In the genomic region with DNA sequence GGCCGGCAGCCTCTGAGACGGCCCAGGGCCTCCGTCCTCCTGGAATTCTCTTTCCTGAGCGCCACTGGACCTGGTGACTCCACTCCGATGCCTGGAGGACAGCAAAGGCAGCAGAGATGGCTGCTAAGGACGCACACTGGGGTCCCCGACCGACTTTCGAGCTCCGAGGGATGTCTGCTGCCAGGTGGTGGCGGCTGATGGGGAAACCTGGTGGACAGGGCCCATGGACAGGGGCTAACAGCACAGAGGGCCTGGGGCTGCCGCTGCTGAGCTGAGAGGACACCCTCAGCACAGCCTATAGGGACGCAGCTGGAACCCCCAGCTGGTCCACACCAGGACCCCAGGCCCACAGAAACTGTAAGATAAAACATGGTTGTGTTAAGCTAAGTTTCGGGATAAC, we compare ENCODE assay signal across 14 cellular contexts.
A peak's percentile ranks its signal among the peaks of the same experiment; 100 is the strongest.
DNase-seq lines count a peak whose midpoint lies in the region; ATAC-seq and TF ChIP-seq lines count a peak whose summit lies in the region.
"Had no signal": no experiment of that assay in that cellular context is flagged by ENCODE, and none has a peak within 500 bp of the region (broad histone marks: within the 10 kb centered on the region; RNA-seq: fewer than 3 reads in every experiment).

No MANE protein-coding gene starts in this region.

- H3K9me2 ChIP-seq in SK-N-SH: no peaks in the 10 kb centered on the region

- no peak overlapping the region for H3K4me3 Mint-ChIP-seq in activated naive CD4-positive, alpha-beta T cell treated with anti-CD3 and anti-CD28 coated beads, Interleukin-2, amount 10 ng/mL, durations not matched to agents 7 days and 5 days
- no peak overlapping the region for H3K4me3 Mint-ChIP-seq in stimulated activated naive CD8-positive, alpha-beta T cell treated with anti-CD3 and anti-CD28 coated beads, Interleukin-15, amount 100 ng/mL, for 72 hours

- H3K27ac ChIP-seq in SK-N-SH (ENCODE audit: low read depth in 2 of 2, low read length in 1 of 2): no peak overlapping the region
- H3K27ac ChIP-seq in testis: no peak overlapping the region
- no peak overlapping the region for H3K27ac ChIP-seq in substantia nigra (ENCODE audit: low read depth, low read length, poor library complexity, severe bottlenecking)
- no peak overlapping the region for H3K27ac ChIP-seq in caudate nucleus (ENCODE audit: low read depth, low read length)
- H3K27ac ChIP-seq: HL-60 had no signal

- no peaks in the 10 kb centered on the region for H3K9me3 Mint-ChIP-seq in activated naive CD4-positive, alpha-beta T cell treated with anti-CD3 and anti-CD28 coated beads, Interleukin-2, amount 10 ng/mL, durations not matched to agents 7 days and 5 days
- H3K9me3 Mint-ChIP-seq in stimulated activated naive CD8-positive, alpha-beta T cell treated with anti-CD3 and anti-CD28 coated beads, Interleukin-15, amount 100 ng/mL, for 72 hours: no peaks in the 10 kb centered on the region

- DNase-seq in activated naive CD4-positive, alpha-beta T cell treated with anti-CD3 and anti-CD28 coated beads, Interleukin-2, amount 10 ng/mL, durations not matched to agents 7 days and 5 days: peak; percentile 11
- DNase-seq in activated naive CD4-positive, alpha-beta T cell treated with Interleukin-2 at 50 U/mL for 16 hours: no peak
- peak; percentile 71 for DNase-seq in SK-N-SH
- DNase-seq in mesenteric fat pad (ENCODE audit: low spot score): peak; percentile 86
- peak; percentile 9 for DNase-seq in testis
- DNase-seq in substantia nigra (lab: John Stamatoyannopoulos, UW): no peak
- DNase-seq in caudate nucleus (lab: John Stamatoyannopoulos, UW): no peak
- DNase-seq in stimulated activated naive CD8-positive, alpha-beta T cell treated with anti-CD3 and anti-CD28 coated beads, Interleukin-15, amount 100 ng/mL, for 72 hours: no peak
- DNase-seq: AML-193; Caco-2; KG1; NCI-H1092 treated with DMSO at 0.1 percent for 48 hours; NK-92 treated with Interleukin-12 subunit alpha and Interleukin-12 subunit beta, amount 100 ng/mL, for 24 hours had no signal

- no peak for TF ChIP-seq POLR2A in testis (IDR thresholded peaks at IDR 0.05)

- TF ChIP-seq RAD21 in SK-N-SH (IDR thresholded peaks at IDR 0.05; ENCODE audit: low read length): no peak

- H3K9me3 ChIP-seq in SK-N-SH (no peaks in the 10 kb centered on the region), testis (no peaks in the 10 kb centered on the region)
- H3K9me3 ChIP-seq: Caco-2 had no signal

- ATAC-seq in stimulated activated naive CD8-positive, alpha-beta T cell treated with anti-CD3 and anti-CD28 coated beads, Interleukin-15, amount 100 ng/mL, for 72 hours: no peak

- no peaks in the 10 kb centered on the region for H3K36me3 Mint-ChIP-seq in activated naive CD4-positive, alpha-beta T cell treated with anti-CD3 and anti-CD28 coated beads, Interleukin-2, amount 10 ng/mL, durations not matched to agents 7 days and 5 days

- peaks cover 5% of the 10 kb centered on the region; the same call in 1 of the 2 replicates for H3K27me3 ChIP-seq in SK-N-SH (ENCODE audit: insufficient read depth)
- no peaks in the 10 kb centered on the region for H3K27me3 ChIP-seq in testis

- WGBS in SK-N-SH (ENCODE audit: low lambda C conversion rate): 50% methylated on average over 13 of the region's 14 CpGs
- 88 to 90% methylated on average over 6 to 14 of the region's 14 CpGs for WGBS in testis, 2 donors

- H3K4me2 ChIP-seq in SK-N-SH: no peak overlapping the region

- H3K79me2 ChIP-seq in SK-N-SH (ENCODE audit: insufficient read depth): no peaks in the 10 kb centered on the region

- no peaks in the 10 kb centered on the region for H3K4me1 Mint-ChIP-seq in activated naive CD4-positive, alpha-beta T cell treated with anti-CD3 and anti-CD28 coated beads, Interleukin-2, amount 10 ng/mL, durations not matched to agents 7 days and 5 days
- H3K4me1 Mint-ChIP-seq in stimulated activated naive CD8-positive, alpha-beta T cell treated with anti-CD3 and anti-CD28 coated beads, Interleukin-15, amount 100 ng/mL, for 72 hours: no peaks in the 10 kb centered on the region

- H3K4me3 ChIP-seq in SK-N-SH (ENCODE audit: low read depth in 2 of 2, low read length in 1 of 2): no peak overlapping the region
- no peak overlapping the region for H3K4me3 ChIP-seq in testis

- peaks cover 74% of the 10 kb centered on the region for H3K27me3 Mint-ChIP-seq in activated naive CD4-positive, alpha-beta T cell treated with anti-CD3 and anti-CD28 coated beads, Interleukin-2, amount 10 ng/mL, durations not matched to agents 7 days and 5 days
- H3K27me3 Mint-ChIP-seq in stimulated activated naive CD8-positive, alpha-beta T cell treated with anti-CD3 and anti-CD28 coated beads, Interleukin-15, amount 100 ng/mL, for 72 hours: peaks cover 50% of the 10 kb centered on the region

- no peak for TF ChIP-seq CTCF in SK-N-SH (IDR thresholded peaks at IDR 0.05)
- TF ChIP-seq CTCF in testis (IDR thresholded peaks at IDR 0.05): no peak

- H3K36me3 ChIP-seq in SK-N-SH (replicated peaks in 1 of 2; ENCODE audit: control insufficient read depth in 1 of 2, insufficient read depth in 2 of 2, low read length in 1 of 2): no peaks in the 10 kb centered on the region
- H3K36me3 ChIP-seq in testis (ENCODE audit: low read depth, missing control alignments): no peaks in the 10 kb centered on the region

- H3K27ac Mint-ChIP-seq in activated naive CD4-positive, alpha-beta T cell treated with anti-CD3 and anti-CD28 coated beads, Interleukin-2, amount 10 ng/mL, durations not matched to agents 7 days and 5 days: no peak overlapping the region
- no peak overlapping the region for H3K27ac Mint-ChIP-seq in stimulated activated naive CD8-positive, alpha-beta T cell treated with anti-CD3 and anti-CD28 coated beads, Interleukin-15, amount 100 ng/mL, for 72 hours

- intact Hi-C loops in testis (cut with DNase I; ENCODE audit: low total_unique reads): no loop called here

- POLR2A ChIA-PET in SK-N-SH (lab: Yijun Ruan, JAX): interaction anchor here (1.0 to 1.2 kb wide), 3 partner anchors 13 to 50 kb away, joined by 3 to 9 read pairs (median 8); no protein-coding TSS in a partner anchor

- H4K20me1 ChIP-seq in SK-N-SH (ENCODE audit: insufficient read depth): no peaks in the 10 kb centered on the region

- TF ChIP-seq EP300 in SK-N-SH (IDR thresholded peaks at IDR 0.05; ENCODE audit: borderline replicate concordance in 1 of 2, low read depth in 1 of 2, low read length in 1 of 2): no peak

- no peak overlapping the region for H3K9ac ChIP-seq in SK-N-SH

- CTCF ChIA-PET in activated naive CD4-positive, alpha-beta T cell treated with anti-CD3 and anti-CD28 coated beads, Interleukin-2, amount 10 ng/mL, durations not matched to agents 7 days and 5 days (lab: Charles Lee): no interaction called here
- CTCF ChIA-PET in SK-N-SH (lab: Yijun Ruan, JAX): interaction anchor here (1.0 to 1.3 kb wide), 4 partner anchors 10 to 171 kb away, joined by 3 to 8 read pairs (median 4); no protein-coding TSS in a partner anchor

- no peaks in the 10 kb centered on the region for H3F3A ChIP-seq in SK-N-SH (replicated peaks; ENCODE audit: insufficient read depth)

- no peak overlapping the region for H2AFZ ChIP-seq in SK-N-SH (ENCODE audit: low read depth)

- H3K4me1 ChIP-seq in SK-N-SH (ENCODE audit: control insufficient read depth in 1 of 2, insufficient read depth in 2 of 2, low read depth in 1 of 2, low read length in 1 of 2): peaks cover 0 to 26% of the 10 kb centered on the region in 2 experiments; a peak in 1 of 4 replicates
- no peaks in the 10 kb centered on the region for H3K4me1 ChIP-seq in testis
- H3K4me1 ChIP-seq: Caco-2 had no signal

TF ChIP-seq in SK-N-SH, 30 proteins besides CTCF, POLR2A, EP300 and RAD21:
- TF ChIP-seq GABPA (IDR thresholded peaks at IDR 0.05; ENCODE audit: low read depth): no peak
- TF ChIP-seq POLR2AphosphoS5 (IDR thresholded peaks at IDR 0.05; ENCODE audit: low read depth, low read length): no peak
- TF ChIP-seq SIN3A (IDR thresholded peaks at IDR 0.05; ENCODE audit: borderline replicate concordance, low read depth, low read length): no peak
- no peak for TF ChIP-seq TEAD4 (IDR thresholded peaks at IDR 0.05; ENCODE audit: borderline replicate concordance, insufficient read depth)
- TF ChIP-seq RFX5 (IDR thresholded peaks at IDR 0.05; ENCODE audit: low read length): no peak
- no peak for TF ChIP-seq FOSL2 (IDR thresholded peaks at IDR 0.05; ENCODE audit: borderline replicate concordance, low read depth)
- no peak for TF ChIP-seq NFIC (IDR thresholded peaks at IDR 0.05; ENCODE audit: borderline replicate concordance)

Comparison
In these comparisons a context has a peak if more than half of its experiments do, and no peak if none do; other contexts are left out.
1. DNase-seq: peak in activated naive CD4-positive, alpha-beta T cell treated with anti-CD3 and anti-CD28 coated beads, Interleukin-2, amount 10 ng/mL, durations not matched to agents 7 days and 5 days (single experiment), SK-N-SH (single experiment), mesenteric fat pad (single experiment) and testis (single experiment); none in activated naive CD4-positive, alpha-beta T cell treated with Interleukin-2 at 50 U/mL for 16 hours (single experiment), substantia nigra (0 of 49), caudate nucleus (0 of 61) and stimulated activated naive CD8-positive, alpha-beta T cell treated with anti-CD3 and anti-CD28 coated beads, Interleukin-15, amount 100 ng/mL, for 72 hours (0 of 2).